ENCODE assay signal across 16 cellular contexts in the genomic region with DNA sequence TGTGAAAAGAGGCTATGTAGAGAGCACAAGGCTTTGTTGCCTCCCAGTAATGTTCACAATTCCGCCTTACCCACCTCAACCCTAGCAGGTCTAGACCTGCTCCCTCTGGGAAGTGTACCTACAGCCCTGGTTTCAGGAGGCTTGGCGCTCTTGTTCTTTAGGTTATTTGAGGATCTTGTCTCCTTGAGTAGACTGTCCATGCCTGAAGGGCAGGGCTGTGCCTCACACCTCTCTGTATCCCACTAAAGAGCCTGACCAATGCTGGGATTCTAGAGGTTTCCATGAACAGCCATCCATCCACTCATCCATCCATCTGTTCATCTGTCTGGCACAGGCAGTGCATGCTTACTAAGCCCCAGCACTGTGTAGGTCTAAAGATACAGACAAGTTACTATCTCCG. TPM values are rescaled to one million over a fixed set of nuclear protein-coding genes. Genes with fewer than 3 reads are reported as not detected.
DNase-seq lines count a peak whose midpoint lies in the region; TF ChIP-seq lines count a peak whose summit lies in the region.
"Had no signal": no experiment of that assay in that cellular context is flagged by ENCODE, and none has a peak within 500 bp of the region (broad histone marks: within the 10 kb centered on the region; RNA-seq: fewer than 3 reads in every experiment).

No MANE protein-coding gene starts in this region.

- H3K4me3 ChIP-seq in BLaER1 treated with 17β-estradiol and CSF1 and Interleukin-3, amounts not matched to agents 10 nM and 100 nM, result peak overlapping the region in 6 of 10 experiments; percentile 25 to 65 (median 54); a peak in 10 of 20 replicates
- H3K4me3 ChIP-seq in WERI-Rb-1 (ENCODE audit: low read depth, low read length), result no peak overlapping the region
- H3K4me3 ChIP-seq in fibroblast of the aortic adventitia (ENCODE audit: low read depth, low read length), result peak overlapping the region; percentile 70
- peak overlapping the region; percentile 45 for H3K4me3 ChIP-seq in skeletal muscle cell (ENCODE audit: low read depth, low read length)
- H3K4me3 ChIP-seq: BLaER1 had no signal

- H4K20me1 ChIP-seq in BLaER1 treated with 17β-estradiol and CSF1 and Interleukin-3, amounts not matched to agents 10 nM and 100 nM, result peaks cover 0 to 7% (median 0%) of the 10 kb centered on the region in 11 experiments; a peak in 1 of 22 replicates
- H4K20me1 ChIP-seq: BLaER1 had no signal

- peaks cover 0 to 96% (median 46%) of the 10 kb centered on the region in 10 experiments; a peak in 16 of 20 replicates for H3K4me1 ChIP-seq in BLaER1 treated with 17β-estradiol and CSF1 and Interleukin-3, amounts not matched to agents 10 nM and 100 nM
- H3K4me1 ChIP-seq: BLaER1 had no signal

- peak overlapping the region in 4 of 11 experiments; percentile 45 to 71 (median 69); a peak in 7 of 22 replicates for H3K9ac ChIP-seq in BLaER1 treated with 17β-estradiol and CSF1 and Interleukin-3, amounts not matched to agents 10 nM and 100 nM
- H3K9ac ChIP-seq: BLaER1 had no signal

- peak overlapping the region in 7 of 11 experiments; percentile 54 to 99 (median 80); a peak in 14 of 22 replicates for H3K4me2 ChIP-seq in BLaER1 treated with 17β-estradiol and CSF1 and Interleukin-3, amounts not matched to agents 10 nM and 100 nM
- H3K4me2 ChIP-seq: BLaER1 had no signal

- DNase-seq in WERI-Rb-1, result peak; percentile 6
- DNase-seq in fibroblast of the aortic adventitia (ENCODE audit: low read depth), result no peak
- no peak for DNase-seq in skeletal muscle cell (ENCODE audit: low read depth)
- no peak for DNase-seq in cortex of kidney (lab: John Stamatoyannopoulos, UW)
- no peak for DNase-seq in DMS79 treated with DMSO at 0.1 percent for 48 hours (lab: John Stamatoyannopoulos, UW)
- no peak for DNase-seq in stimulated activated naive CD4-positive, alpha-beta T cell (lab: John Stamatoyannopoulos, UW)
- no peak for DNase-seq in A172 (ENCODE audit: low spot score)
- DNase-seq: activated CD4-positive, alpha-beta T cell treated with anti-CD3 and anti-CD28 coated beads, Interleukin-2, amount 50 U/mL, for 4 hours; natural killer cell; NCI-H1105 treated with DMSO at 0.1 percent for 48 hours had no signal

- TF ChIP-seq CTCF in WERI-Rb-1 (IDR thresholded peaks at IDR 0.05; ENCODE audit: low read depth, low read length), result no peak
- no peak for TF ChIP-seq CTCF in fibroblast of the aortic adventitia (IDR thresholded peaks at IDR 0.05; ENCODE audit: insufficient read depth, low read length)

- H3K36me3 ChIP-seq in BLaER1 treated with 17β-estradiol and CSF1 and Interleukin-3, amounts not matched to agents 10 nM and 100 nM, result peaks cover 0 to 28% (median 0%) of the 10 kb centered on the region in 11 experiments; a peak in 7 of 22 replicates
- H3K36me3 ChIP-seq in WERI-Rb-1, result no peaks in the 10 kb centered on the region
- H3K36me3 ChIP-seq: BLaER1 had no signal

- peak overlapping the region in 4 of 11 experiments; percentile 20 to 66 (median 60); a peak in 6 of 22 replicates for H3K27ac ChIP-seq in BLaER1 treated with 17β-estradiol and CSF1 and Interleukin-3, amounts not matched to agents 10 nM and 100 nM
- no peak overlapping the region for H3K27ac ChIP-seq in WERI-Rb-1
- H3K27ac ChIP-seq: BLaER1 had no signal

- peaks cover 0 to 14% (median 5%) of the 10 kb centered on the region in 11 experiments; a peak in 16 of 22 replicates for H3K9me3 ChIP-seq in BLaER1 treated with 17β-estradiol and CSF1 and Interleukin-3, amounts not matched to agents 10 nM and 100 nM (replicated peaks in 1 of 11)
- H3K9me3 ChIP-seq in WERI-Rb-1 (ENCODE audit: severe bottlenecking), result peaks cover 3% of the 10 kb centered on the region

- H3K27me3 ChIP-seq in BLaER1 treated with 17β-estradiol and CSF1 and Interleukin-3, amounts not matched to agents 10 nM and 100 nM, result no peaks in the 10 kb centered on the region
- no peaks in the 10 kb centered on the region for H3K27me3 ChIP-seq in WERI-Rb-1 (ENCODE audit: insufficient read depth, low read depth, severe bottlenecking)
- H3K27me3 ChIP-seq: BLaER1 had no signal

RNA-seq across cellular contexts. Expression of a gene that starts 1.0 kb away (rescaled TPM):
- 4.3 and 7.4 TPM in 2 replicates for total RNA-seq in fibroblast of the aortic adventitia (ENCODE audit: low replicate concordance)
- 0.29 TPM in 2 replicates for total RNA-seq in A172 (2014; rRNA removed; shearing (Covaris generic))
- total RNA-seq: NCI-H460; T-helper 2 cell treated with Interferon-gamma antibody and Interleukin-4, amounts not matched to agents 100 ng/mL and 5 ng/mL, for 36 hours had no signal

RNA-seq across cellular contexts. Expression of a gene that starts 21.5 kb away (rescaled TPM):
- not detected in 2 replicates for total RNA-seq in fibroblast of the aortic adventitia (ENCODE audit: low replicate concordance)
- not detected in 2 replicates for total RNA-seq in A172 (2014; rRNA removed; shearing (Covaris generic))
- total RNA-seq: H4; natural killer cell; NCI-H460; T-helper 2 cell treated with Interferon-gamma antibody and Interleukin-4, amounts not matched to agents 100 ng/mL and 5 ng/mL, for 36 hours had no signal

RNA-seq across cellular contexts. Expression of a gene that starts 50.8 kb away (rescaled TPM):
- total RNA-seq in fibroblast of the aortic adventitia (ENCODE audit: low replicate concordance), result not detected in 2 replicates
- not detected in 2 replicates for total RNA-seq in A172 (2014; rRNA removed; shearing (Covaris generic))
- total RNA-seq: H4; HT1080; NCI-H460; T-helper 2 cell treated with Interferon-gamma antibody and Interleukin-4, amounts not matched to agents 100 ng/mL and 5 ng/mL, for 36 hours had no signal

RNA-seq across cellular contexts. Expression of a gene that starts 58.9 kb away (rescaled TPM):
- not detected in 2 replicates for total RNA-seq in fibroblast of the aortic adventitia (ENCODE audit: low replicate concordance)
- 0.05 TPM in 1 of 2 replicates, not detected in the other for total RNA-seq in A172 (2014; rRNA removed; shearing (Covaris generic))
- total RNA-seq: H4; natural killer cell; T-helper 2 cell treated with Interferon-gamma antibody and Interleukin-4, amounts not matched to agents 100 ng/mL and 5 ng/mL, for 36 hours had no signal
